In the genomic region with DNA sequence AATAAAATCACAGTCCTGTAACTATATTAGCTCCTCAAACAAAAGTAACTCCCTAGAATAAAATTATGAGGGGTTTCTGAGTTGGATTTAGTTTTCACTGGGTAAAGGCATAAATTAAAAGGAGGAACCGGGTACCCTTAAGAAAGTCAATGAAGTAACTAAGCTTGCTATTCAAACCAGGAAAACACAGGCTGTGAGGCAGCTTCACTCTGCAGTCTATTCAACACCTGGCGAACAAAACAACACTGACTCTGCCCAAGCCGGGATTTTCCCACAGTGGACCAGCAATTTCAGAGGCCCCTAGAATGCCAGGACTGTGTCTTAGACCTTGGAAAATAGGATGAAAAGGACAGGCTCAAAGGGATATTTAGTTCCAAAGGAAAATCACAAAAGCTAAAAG, we compare ENCODE assay signal across 8 cellular contexts. TPM values are rescaled to one million over a fixed set of nuclear protein-coding genes. Genes with fewer than 3 reads are reported as not detected.
DNase-seq lines count a peak whose midpoint lies in the region; ATAC-seq and TF ChIP-seq lines count a peak whose summit lies in the region.

No MANE protein-coding gene starts in this region.

- intact Hi-C loops in CD8-positive, alpha-beta T cell (cut with DNase I, micrococcal nuclease): no loop called here

- DNase-seq in CD8-positive, alpha-beta T cell: no peak
- DNase-seq in astrocyte of the spinal cord (ENCODE audit: low read depth, low spot score) (no peak), naive B cell (no peak), germinal center (ENCODE audit: low spot score) (no peak), hepatic stellate cell (ENCODE audit: low spot score) (no peak), HUDEP-2 (lab: John Stamatoyannopoulos, UW; ENCODE audit: unreplicated experiment in 76 of 76) (no peak)
- DNase-seq in effector memory CD4-positive, alpha-beta T cell: no peak

- H3K4me1 ChIP-seq in CD8-positive, alpha-beta T cell (ENCODE audit: insufficient read depth, low read length): peaks cover 28% of the 10 kb centered on the region
- peaks cover 4% of the 10 kb centered on the region for H3K4me1 ChIP-seq in effector memory CD4-positive, alpha-beta T cell (ENCODE audit: control insufficient read depth, insufficient read depth, low read length, poor library complexity, severe bottlenecking)

- no peaks in the 10 kb centered on the region for H3K36me3 Mint-ChIP-seq in CD8-positive, alpha-beta T cell
- peaks cover 0 to 10% of the 10 kb centered on the region in 2 donors for H3K36me3 Mint-ChIP-seq in naive B cell

- no peak overlapping the region for H3K27ac Mint-ChIP-seq in CD8-positive, alpha-beta T cell
- H3K27ac Mint-ChIP-seq in naive B cell: peak overlapping the region; percentile 85 to 99 (median 94)

- peak overlapping the region; percentile 5 for H3K4me3 Mint-ChIP-seq in CD8-positive, alpha-beta T cell
- H3K4me3 Mint-ChIP-seq in naive B cell: peak overlapping the region; percentile 42 to 87 (median 78)

- in situ Hi-C loops in astrocyte of the spinal cord (cut with HindIII; ENCODE audit: low sequenced_read_pairs): no loop called here

- no peak for ATAC-seq in CD8-positive, alpha-beta T cell
- ATAC-seq in HG02678 (IDR thresholded peaks at IDR 0.05; ENCODE audit: unreplicated experiment) (peak; percentile 43), naive B cell (ENCODE audit: low read depth in 2 of 2) (peak; percentile 23 to 37)

- peaks cover 31% of the 10 kb centered on the region for H3K4me1 Mint-ChIP-seq in CD8-positive, alpha-beta T cell (ENCODE audit: low read depth)
- H3K4me1 Mint-ChIP-seq in naive B cell: peaks cover 61 to 69% (median 68%) of the 10 kb centered on the region in 3 donors

- H3K27me3 Mint-ChIP-seq in CD8-positive, alpha-beta T cell (ENCODE audit: low read depth): no peaks in the 10 kb centered on the region
- no peaks in the 10 kb centered on the region for H3K27me3 Mint-ChIP-seq in naive B cell

- H3K9me3 ChIP-seq in CD8-positive, alpha-beta T cell (ENCODE audit: low read length): no peaks in the 10 kb centered on the region
- no peaks in the 10 kb centered on the region for H3K9me3 ChIP-seq in effector memory CD4-positive, alpha-beta T cell (ENCODE audit: control insufficient read depth, low read length)

- H3K4me3 ChIP-seq in CD8-positive, alpha-beta T cell (ENCODE audit: low read depth, low read length): no peak overlapping the region
- peak overlapping the region; percentile 1 for H3K4me3 ChIP-seq in astrocyte of the spinal cord (ENCODE audit: low read depth, low read length)
- no peak overlapping the region for H3K4me3 ChIP-seq in effector memory CD4-positive, alpha-beta T cell (ENCODE audit: insufficient read depth, low read depth, low read length, poor library complexity, severe bottlenecking)

- TF ChIP-seq CTCF in CD8-positive, alpha-beta T cell (IDR thresholded peaks at IDR 0.05): no peak
- TF ChIP-seq CTCF in astrocyte of the spinal cord (IDR thresholded peaks at IDR 0.05; ENCODE audit: low read depth, low read length): no peak

- POLR2A ChIA-PET in CD8-positive, alpha-beta T cell (lab: Charles Lee): no interaction called here

- H3K9me3 Mint-ChIP-seq in CD8-positive, alpha-beta T cell: no peaks in the 10 kb centered on the region
- no peaks in the 10 kb centered on the region for H3K9me3 Mint-ChIP-seq in naive B cell

- H3K27ac ChIP-seq in CD8-positive, alpha-beta T cell (ENCODE audit: low read depth, low read length): no peak overlapping the region
- no peak overlapping the region for H3K27ac ChIP-seq in effector memory CD4-positive, alpha-beta T cell (ENCODE audit: insufficient read depth, low read length, poor library complexity, severe bottlenecking)

- CTCF ChIA-PET in CD8-positive, alpha-beta T cell (lab: Charles Lee): interaction anchor here (1.2 to 1.3 kb wide), 2 partner anchors 120 to 468 kb away, joined by 3 to 4 read pairs; a partner anchor contains a TSS

- H3K27me3 ChIP-seq in CD8-positive, alpha-beta T cell (ENCODE audit: insufficient read depth, low read length): no peaks in the 10 kb centered on the region
- H3K27me3 ChIP-seq in effector memory CD4-positive, alpha-beta T cell (replicated peaks; ENCODE audit: control insufficient read depth, insufficient read depth, low read length, poor library complexity, severe bottlenecking): no peaks in the 10 kb centered on the region

- H3K36me3 ChIP-seq in CD8-positive, alpha-beta T cell (ENCODE audit: insufficient read depth, low read length): no peaks in the 10 kb centered on the region
- H3K36me3 ChIP-seq in effector memory CD4-positive, alpha-beta T cell (ENCODE audit: control insufficient read depth, insufficient read depth, low read length): no peaks in the 10 kb centered on the region

RNA-seq across cellular contexts. Expression of a gene that starts 24.6 kb away (rescaled TPM):
- total RNA-seq in CD8-positive, alpha-beta T cell: 10 to 100 TPM; 43.9 to 51.4 TPM
- 100 to 1,000 TPM in 3 of 6 donors, 10 to 100 TPM in 3; 66.6 to 123 (median 97.2) TPM for polyA plus RNA-seq in naive B cell (ENCODE audit: low read depth in 6 of 6)
